9 cellular contexts compared by ENCODE assay signal in genomic region chr17:48915459-48916282, GRCh38.
A peak's percentile ranks its signal among the peaks of the same experiment; 100 is the strongest.
DNase-seq lines count a peak whose midpoint lies in the region; ATAC-seq and TF ChIP-seq lines count a peak whose summit lies in the region.
"Had no signal": no experiment of that assay in that cellular context is flagged by ENCODE, and none has a peak within 500 bp of the region (broad histone marks: within the 10 kb centered on the region; RNA-seq: fewer than 3 reads in every experiment).

No MANE protein-coding gene starts in this region.

- ATAC-seq in GM19395 (IDR thresholded peaks at IDR 0.05; ENCODE audit: unreplicated experiment) = peak; percentile 79
- ATAC-seq: HCT116 had no signal

- TF ChIP-seq CTCF in AG09319 (IDR thresholded peaks at IDR 0.05; ENCODE audit: low read depth, low read length) (no peak), foreskin fibroblast (IDR thresholded peaks at IDR 0.05; ENCODE audit: low read depth, low read length) (no peak)

- DNase-seq in AG09319 (ENCODE audit: extremely low read depth, low read depth) = peak; percentile 44
- peak; percentile 50 for DNase-seq in HK-2 (ENCODE audit: unreplicated experiment)
- DNase-seq in activated CD8-positive, alpha-beta memory T cell treated with anti-CD3 and anti-CD28 coated beads for 4 hours (ENCODE audit: low read depth in 2 of 2) = peak; percentile 16 to 27
- DNase-seq in foreskin fibroblast = peak; percentile 66 to 86
- peak; percentile 36 to 50 for DNase-seq in stimulated activated CD4-positive, alpha-beta T cell treated with anti-CD3 and anti-CD28 coated beads, Interleukin-4, amount 100 ng/mL, for 4 hours
- DNase-seq in DMS79 (lab: John Stamatoyannopoulos, UW) = no peak
- no peak for DNase-seq in NCI-H345 (lab: John Stamatoyannopoulos, UW)

- no peak overlapping the region for H3K4me3 ChIP-seq in foreskin fibroblast (ENCODE audit: low read depth in 1 of 2, low read length in 2 of 2)

Comparison
In these comparisons a context has a peak if more than half of its experiments do, and no peak if none do; other contexts are left out.
1. DNase-seq: peak in AG09319 (single experiment), HK-2 (single experiment), activated CD8-positive, alpha-beta memory T cell treated with anti-CD3 and anti-CD28 coated beads for 4 hours (2 of 2), foreskin fibroblast (2 of 2) and stimulated activated CD4-positive, alpha-beta T cell treated with anti-CD3 and anti-CD28 coated beads, Interleukin-4, amount 100 ng/mL, for 4 hours (2 of 2); none in DMS79 (single experiment) and NCI-H345 (single experiment).